20 cellular contexts compared by ENCODE assay signal in genomic region chr14:38882533-38882932, GRCh38.
"Had no signal": no experiment of that assay in that cellular context is flagged by ENCODE, and none has a peak within 500 bp of the region (broad histone marks: within the 10 kb centered on the region; RNA-seq: fewer than 3 reads in every experiment).

No MANE protein-coding gene starts in this region.

- ATAC-seq: activated CD4-positive, CD25-positive, alpha-beta regulatory T cell treated with anti-CD3 and anti-CD28 coated beads, Interleukin-2, amount 50 U/mL, for 24 hours; body of pancreas; gastroesophageal sphincter; heart right ventricle; left colon; lower lobe of right lung had no signal

- H3K36me3 ChIP-seq: gastroesophageal sphincter, heart right ventricle, lower lobe of right lung, ovary, tibial nerve, uterus had no signal

- H3K4me1 ChIP-seq: uterus had no signal

- H3K27ac ChIP-seq: body of pancreas, coronary artery, gastroesophageal sphincter, lower lobe of right lung, ovary, tibial nerve, uterus had no signal

- H3K27me3 ChIP-seq: body of pancreas, gastroesophageal sphincter, heart right ventricle, ovary, tibial nerve, uterus had no signal

- H3K4me3 ChIP-seq: body of pancreas, coronary artery, gastroesophageal sphincter, heart right ventricle, lower lobe of right lung, ovary, tibial nerve, uterus had no signal

- H3K9me3 ChIP-seq: body of pancreas, gastroesophageal sphincter, heart right ventricle, lower lobe of right lung, ovary, tibial nerve, uterus had no signal

- DNase-seq: activated CD4-positive, alpha-beta T cell treated with anti-CD3 and anti-CD28 coated beads, Interleukin-2, amount 50 U/mL, for 1 hour; activated CD8-positive, alpha-beta memory T cell treated with anti-CD3 and anti-CD28 coated beads for 24 hours; activated gamma-delta T cell treated with Interleukin-2 at 50 U/mL for 16 hours; amygdala; heart right ventricle; left colon; lower lobe of right lung; ovary; stimulated activated CD4-positive, alpha-beta T cell treated with anti-CD3 and anti-CD28 coated beads, Interleukin-15, amount 100 ng/mL, for 24 hours; stimulated activated CD4-positive, alpha-beta T cell treated with anti-CD3 and anti-CD28 coated beads, Interleukin-4, amount 100 ng/mL, for 4 hours; stimulated activated CD8-positive, alpha-beta memory T cell treated with anti-CD3 and anti-CD28 coated beads, Interleukin-4, amount 100 ng/mL, for 48 hours; stimulated activated naive CD4-positive, alpha-beta T cell treated with Interleukin-2 at 50 U/mL for 16 hours; substantia nigra; T-helper 9 cell; uterus had no signal
